In the genomic region with DNA sequence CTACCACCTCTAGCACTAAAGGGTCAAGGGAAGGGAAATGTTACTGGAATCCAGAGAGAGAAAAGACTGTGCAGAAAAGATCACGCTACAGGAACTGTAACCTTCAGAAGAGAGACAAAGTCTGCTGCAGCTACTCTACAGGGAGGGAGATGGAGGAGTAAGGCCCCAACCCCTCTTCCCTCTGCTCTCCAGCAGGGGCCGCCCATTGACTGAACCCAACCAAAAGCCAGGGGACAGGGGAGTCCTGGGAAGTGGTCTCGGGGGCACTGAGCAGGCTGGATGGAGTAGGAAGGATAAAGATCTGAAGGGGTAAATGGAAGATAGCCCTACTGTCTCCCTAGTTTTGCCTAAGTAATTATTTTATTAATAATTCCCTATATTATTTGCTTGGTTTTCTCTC, we compare ENCODE assay signal across 11 cellular contexts.
DNase-seq lines count a peak whose midpoint lies in the region; ATAC-seq, FAIRE-seq and TF ChIP-seq lines count a peak whose summit lies in the region.
"Had no signal": no experiment of that assay in that cellular context is flagged by ENCODE, and none has a peak within 500 bp of the region (broad histone marks: within the 10 kb centered on the region; RNA-seq: fewer than 3 reads in every experiment).

No MANE protein-coding gene starts in this region.

- H2AFZ ChIP-seq in OCI-LY7 (ENCODE audit: low read length) (peak overlapping the region; percentile 80), fibroblast of lung (ENCODE audit: low read length) (no peak overlapping the region)

- DNase-seq in stimulated activated naive CD8-positive, alpha-beta T cell treated with anti-CD3 and anti-CD28 coated beads, Interleukin-15, Interleukin-2, amounts not matched to agents 100 U/mL and 50 U/mL, for 24 hours = peak; percentile 8
- DNase-seq in stimulated activated naive CD8-positive, alpha-beta T cell treated with anti-CD3 and anti-CD28 coated beads, Interleukin-15, amount 100 ng/mL, for 72 hours = no peak
- DNase-seq in OCI-LY7 (ENCODE audit: low spot score) = peak; percentile 74
- DNase-seq in fibroblast of lung (ENCODE audit: low read depth in 2 of 2) = no peak
- peak; percentile 29 for DNase-seq in urothelium cell line (ENCODE audit: low spot score)
- no peak for DNase-seq in NCI-H446 treated with DMSO at 0.1 percent for 48 hours (lab: John Stamatoyannopoulos, UW)
- DNase-seq: activated naive CD4-positive, alpha-beta T cell treated with anti-CD3 and anti-CD28 coated beads, Interleukin-2, amount 50 U/mL, for 16 hours; stimulated activated naive CD4-positive, alpha-beta T cell had no signal

- no peaks in the 10 kb centered on the region for H3K9me3 Mint-ChIP-seq in stimulated activated naive CD8-positive, alpha-beta T cell treated with anti-CD3 and anti-CD28 coated beads, Interleukin-15, amount 100 ng/mL, for 72 hours

- no peaks in the 10 kb centered on the region for H3K9me2 ChIP-seq in OCI-LY7 (ENCODE audit: insufficient read depth, low read length)

- no peaks in the 10 kb centered on the region for H3K27me3 ChIP-seq in fibroblast of lung (ENCODE audit: control insufficient read depth, insufficient read depth, low read length)
- H3K27me3 ChIP-seq: gastroesophageal sphincter had no signal

- H3K36me3 ChIP-seq in OCI-LY7 (ENCODE audit: insufficient read depth, low read length) (no peaks in the 10 kb centered on the region), fibroblast of lung (ENCODE audit: control insufficient read depth, insufficient read depth, low read length) (no peaks in the 10 kb centered on the region)
- H3K36me3 ChIP-seq: gastroesophageal sphincter had no signal

- no peak overlapping the region for H3K9ac ChIP-seq in fibroblast of lung (ENCODE audit: insufficient read depth, low read length)

- ATAC-seq in stimulated activated naive CD8-positive, alpha-beta T cell treated with anti-CD3 and anti-CD28 coated beads, Interleukin-15, Interleukin-2, amounts not matched to agents 100 U/mL and 50 U/mL, for 24 hours = no peak
- ATAC-seq in stimulated activated naive CD8-positive, alpha-beta T cell treated with anti-CD3 and anti-CD28 coated beads, Interleukin-15, amount 100 ng/mL, for 72 hours = no peak
- no peak for ATAC-seq in HG03342 (IDR thresholded peaks at IDR 0.05; ENCODE audit: unreplicated experiment)
- no peak for ATAC-seq in GM21786 (IDR thresholded peaks at IDR 0.05; ENCODE audit: unreplicated experiment)
- ATAC-seq: gastroesophageal sphincter had no signal

- BruUV-seq in OCI-LY7 (replicated peaks; lab: Mats Ljungman, UMichigan) = no TSS peak

- CTCF ChIA-PET in OCI-LY7 (lab: Charles Lee; ENCODE audit: unreplicated experiment) = no interaction called here

- FAIRE-seq in urothelium cell line (lab: Jason Lieb, UNC) = no peak

- H3K4me2 ChIP-seq in OCI-LY7 (ENCODE audit: low read length) (0 out of 2 replicates have a peak overlapping the region, but pooled peaks have one; percentile 4), fibroblast of lung (ENCODE audit: extremely low read depth, insufficient read depth, low read length) (no peak overlapping the region)

- H3K9me3 ChIP-seq in OCI-LY7 (ENCODE audit: low read length) (no peaks in the 10 kb centered on the region), fibroblast of lung (ENCODE audit: control insufficient read depth, insufficient read depth, low read depth, low read length) (no peaks in the 10 kb centered on the region)

- H3K4me1 ChIP-seq in OCI-LY7 (ENCODE audit: insufficient read depth, low read length, poor library complexity, severe bottlenecking) = peaks cover 13% of the 10 kb centered on the region
- H3K4me1 ChIP-seq in fibroblast of lung (ENCODE audit: control insufficient read depth, extremely low read depth, insufficient read depth, low read length) = no peaks in the 10 kb centered on the region
- H3K4me1 ChIP-seq: gastroesophageal sphincter had no signal

- H3K27ac Mint-ChIP-seq in stimulated activated naive CD8-positive, alpha-beta T cell treated with anti-CD3 and anti-CD28 coated beads, Interleukin-15, amount 100 ng/mL, for 72 hours = no peak overlapping the region

- peak; percentile 95 for TF ChIP-seq CTCF in OCI-LY7 (conservative IDR thresholded peaks at IDR 0.05; ENCODE audit: low read length)
- TF ChIP-seq CTCF in fibroblast of lung (conservative IDR thresholded peaks at IDR 0.05 in 1 of 2, IDR thresholded peaks at IDR 0.05 in 1 of 2; ENCODE audit: low read depth in 1 of 2, low read length in 2 of 2) = peak; percentile 27 to 33

- H3K4me3 ChIP-seq in OCI-LY7 (ENCODE audit: low read depth, low read length, poor library complexity, severe bottlenecking) (no peak overlapping the region), fibroblast of lung (replicated peaks in 1 of 4; ENCODE audit: control extremely low read depth in 1 of 4, insufficient read depth in 1 of 4, low read depth in 3 of 4, low read length in 4 of 4) (no peak overlapping the region)
- H3K4me3 ChIP-seq: gastroesophageal sphincter had no signal

- H4K20me1 ChIP-seq in OCI-LY7 (ENCODE audit: insufficient read depth, low read length) (no peaks in the 10 kb centered on the region), fibroblast of lung (ENCODE audit: control insufficient read depth, extremely low read depth, insufficient read depth, low read length) (no peaks in the 10 kb centered on the region)

- H3K79me2 ChIP-seq in OCI-LY7 (ENCODE audit: insufficient read depth, low read depth, low read length) (no peaks in the 10 kb centered on the region), fibroblast of lung (ENCODE audit: control insufficient read depth, insufficient read depth, low read length) (no peaks in the 10 kb centered on the region)

- no peak overlapping the region for H3K27ac ChIP-seq in OCI-LY7 (ENCODE audit: low read depth, low read length, poor library complexity, severe bottlenecking)
- no peak overlapping the region for H3K27ac ChIP-seq in fibroblast of lung (ENCODE audit: insufficient read depth, low read length)
- H3K27ac ChIP-seq: gastroesophageal sphincter had no signal

- H3K4me1 Mint-ChIP-seq in stimulated activated naive CD8-positive, alpha-beta T cell treated with anti-CD3 and anti-CD28 coated beads, Interleukin-15, amount 100 ng/mL, for 72 hours = no peaks in the 10 kb centered on the region

- H3K4me3 Mint-ChIP-seq in stimulated activated naive CD8-positive, alpha-beta T cell treated with anti-CD3 and anti-CD28 coated beads, Interleukin-15, amount 100 ng/mL, for 72 hours = no peak overlapping the region

- POLR2A ChIA-PET in OCI-LY7 (lab: Charles Lee) = interaction anchor here (0.7 to 3.4 kb wide), 7 partner anchors 8 to 383 kb away, joined by 3 to 16 read pairs (median 4); no protein-coding TSS in a partner anchor

- intact Hi-C loops in OCI-LY7 (cut with micrococcal nuclease; ENCODE audit: unreplicated experiment) = loop anchor here (2.0 to 5.0 kb wide), 9 partner anchors 24 to 556 kb away; a partner anchor contains a TSS

- peaks cover 48% of the 10 kb centered on the region for H3K27me3 Mint-ChIP-seq in stimulated activated naive CD8-positive, alpha-beta T cell treated with anti-CD3 and anti-CD28 coated beads, Interleukin-15, amount 100 ng/mL, for 72 hours

Comparison
In these comparisons a context has a peak if more than half of its experiments do, and no peak if none do; other contexts are left out.
1. DNase-seq: peak in stimulated activated naive CD8-positive, alpha-beta T cell treated with anti-CD3 and anti-CD28 coated beads, Interleukin-15, Interleukin-2, amounts not matched to agents 100 U/mL and 50 U/mL, for 24 hours (single experiment), OCI-LY7 (single experiment) and urothelium cell line (single experiment); none in stimulated activated naive CD8-positive, alpha-beta T cell treated with anti-CD3 and anti-CD28 coated beads, Interleukin-15, amount 100 ng/mL, for 72 hours (0 of 2), fibroblast of lung (0 of 2) and NCI-H446 treated with DMSO at 0.1 percent for 48 hours (single experiment).